Comparison of ENCODE assay signal across 12 cellular contexts in the genomic region with DNA sequence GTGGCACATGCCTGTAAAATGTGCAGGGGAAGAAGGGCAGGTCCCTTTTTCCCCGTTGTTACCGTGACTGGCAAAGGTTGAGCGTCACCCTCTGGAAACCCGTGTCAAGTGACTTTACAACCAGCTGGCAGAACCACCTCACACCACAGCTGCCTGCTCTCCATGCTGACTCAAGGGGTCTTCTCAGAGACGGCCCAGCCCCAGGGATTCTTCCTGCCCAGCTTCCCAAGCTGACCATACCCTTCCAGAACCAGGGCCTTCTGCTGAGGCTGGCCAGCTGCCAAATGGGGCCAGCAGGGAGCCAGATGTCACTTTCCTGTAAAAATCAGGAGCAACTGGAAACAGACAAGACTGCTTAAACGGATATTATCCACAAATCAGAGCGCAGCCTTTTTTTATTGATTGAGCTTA. TPM values are rescaled to one million over a fixed set of nuclear protein-coding genes. Genes with fewer than 3 reads are reported as not detected.
DNase-seq lines count a peak whose midpoint lies in the region; ATAC-seq and TF ChIP-seq lines count a peak whose summit lies in the region.
"Had no signal": no experiment of that assay in that cellular context is flagged by ENCODE, and none has a peak within 500 bp of the region (broad histone marks: within the 10 kb centered on the region; RNA-seq: fewer than 3 reads in every experiment).

No MANE protein-coding gene starts in this region.

- H3K4me2 ChIP-seq in IMR-90 (ENCODE audit: low read depth, low read length), result no peak overlapping the region

- WGBS in IMR-90 (ENCODE audit: extremely low coverage in 2 of 2, insufficient read length in 1 of 2), 2 experiments, result 46% methylated on average over 6 of the region's 7 CpGs; no CpG with 5 or more reads in 1 of the 2 experiments
- 61 to 62% methylated on average over 4 to 5 of the region's 7 CpGs for WGBS in gastroesophageal sphincter (ENCODE audit: low coverage in 1 of 2), 2 donors

- H2AK5ac ChIP-seq in IMR-90 (ENCODE audit: low read depth, low read length), result peak overlapping the region; percentile 33; the same call in 1 of the 2 replicates

- H3K9me3 Mint-ChIP-seq in activated naive CD4-positive, alpha-beta T cell treated with anti-CD3 and anti-CD28 coated beads, Interleukin-2, amount 50 U/mL, for 72 hours, result no peaks in the 10 kb centered on the region
- H3K9me3 Mint-ChIP-seq: activated CD4-positive, alpha-beta memory T cell treated with anti-CD3 and anti-CD28 coated beads for 36 hours had no signal

- dilution Hi-C loops in IMR-90 (cut with HindIII; ENCODE audit: low sequenced_read_pairs, unreplicated experiment), result no loop called here

- H3K9me3 ChIP-seq in IMR-90 (ENCODE audit: control insufficient read depth, insufficient read depth, low read length), result no peaks in the 10 kb centered on the region
- no peaks in the 10 kb centered on the region for H3K9me3 ChIP-seq in gastroesophageal sphincter

- TF ChIP-seq POLR2A in IMR-90 (IDR thresholded peaks at IDR 0.05; ENCODE audit: low read depth, low read length) (no peak), gastroesophageal sphincter (IDR thresholded peaks at IDR 0.05) (no peak)

- H3K14ac ChIP-seq in IMR-90 (replicated peaks; ENCODE audit: low read depth, low read length), result no peak overlapping the region; the same call in 1 of the 2 replicates

- H4K20me1 ChIP-seq in IMR-90 (ENCODE audit: insufficient read depth, low read length), result peaks cover 1% of the 10 kb centered on the region; the same call in 1 of the 2 replicates

- ATAC-seq in IMR-90 (ENCODE audit: low read depth) (no peak), gastroesophageal sphincter (no peak)
- ATAC-seq in activated naive CD4-positive, alpha-beta T cell treated with anti-CD3 and anti-CD28 coated beads, Interleukin-2, amount 50 U/mL, for 72 hours, result no peak

- 0 out of 3 replicates have a peak overlapping the region, but pooled peaks have one; percentile 20 for H2BK15ac ChIP-seq in IMR-90 (ENCODE audit: low read depth, low read length)

- H3K36me3 Mint-ChIP-seq in activated naive CD4-positive, alpha-beta T cell treated with anti-CD3 and anti-CD28 coated beads, Interleukin-2, amount 50 U/mL, for 72 hours, result no peaks in the 10 kb centered on the region
- H3K36me3 Mint-ChIP-seq: activated CD4-positive, alpha-beta memory T cell treated with anti-CD3 and anti-CD28 coated beads for 36 hours had no signal

- BruUV-seq in IMR-90 (replicated peaks; lab: Mats Ljungman, UMichigan), result no TSS peak

- TF ChIP-seq CTCF in IMR-90 (conservative IDR thresholded peaks at IDR 0.05; ENCODE audit: low read depth, low read length) (no peak), gastroesophageal sphincter (IDR thresholded peaks at IDR 0.05) (no peak)

- H4K5ac ChIP-seq in IMR-90 (ENCODE audit: low read depth, low read length), result no peak overlapping the region

- H2AFZ ChIP-seq in IMR-90 (replicated peaks; ENCODE audit: low read length, poor library complexity), result no peak overlapping the region
- H2AFZ ChIP-seq: GM23248 had no signal

- no peak for TF ChIP-seq RAD21 in IMR-90 (IDR thresholded peaks at IDR 0.05; ENCODE audit: low read length)

- intact Hi-C loops in IMR-90 (cut with micrococcal nuclease), result no loop called here

- H2BK20ac ChIP-seq in IMR-90 (ENCODE audit: low read depth, low read length), result no peak overlapping the region

- H3K27ac Mint-ChIP-seq in activated naive CD4-positive, alpha-beta T cell treated with anti-CD3 and anti-CD28 coated beads, Interleukin-2, amount 50 U/mL, for 72 hours, result no peak overlapping the region
- H3K27ac Mint-ChIP-seq: activated CD4-positive, alpha-beta memory T cell treated with anti-CD3 and anti-CD28 coated beads for 36 hours had no signal

- H3K36me3 ChIP-seq in IMR-90 (ENCODE audit: control insufficient read depth, insufficient read depth, low read length) (peaks cover 17% of the 10 kb centered on the region; the same call in 1 of the 2 replicates), gastroesophageal sphincter (peaks cover 0 to 5% of the 10 kb centered on the region in 2 donors)

- H2BK120ac ChIP-seq in IMR-90 (ENCODE audit: low read depth, low read length), result no peak overlapping the region

- H3K4ac ChIP-seq in IMR-90 (ENCODE audit: low read depth, low read length), result peak overlapping the region; percentile 70; the same call in 1 of the 2 replicates

- no peak overlapping the region for H3K56ac ChIP-seq in IMR-90 (ENCODE audit: extremely low read depth, insufficient read depth, low read length)

- H3K9ac ChIP-seq in IMR-90 (ENCODE audit: low read depth, low read length), result peak overlapping the region; percentile 36; the same call in 1 of the 2 replicates
- H3K9ac ChIP-seq: GM23248 had no signal

- peak overlapping the region; percentile 39; the same call in 1 of the 2 replicates for H3K27ac ChIP-seq in IMR-90 (ENCODE audit: insufficient read depth, low read length)
- no peak overlapping the region for H3K27ac ChIP-seq in gastroesophageal sphincter
- H3K27ac ChIP-seq: GM23248 had no signal

- peak overlapping the region; percentile 81 for H2AK9ac ChIP-seq in IMR-90 (replicated peaks; ENCODE audit: low read depth, low read length, poor library complexity)

- peak overlapping the region; percentile 31 for H3K23ac ChIP-seq in IMR-90 (ENCODE audit: low read depth, low read length)

- H3K18ac ChIP-seq in IMR-90 (ENCODE audit: low read depth, low read length), result no peak overlapping the region

- CTCF ChIA-PET in IMR-90 (lab: Yijun Ruan, JAX), result interaction anchor here (0.5 to 0.6 kb wide), 2 partner anchors 55 to 390 kb away, joined by 3 read pairs; no protein-coding TSS in a partner anchor

- DNase-seq in IMR-90, result peak; percentile 60
- DNase-seq in NCI-H510A treated with DMSO at 0.1 percent for 48 hours (lab: John Stamatoyannopoulos, UW), result peak; percentile 72
- DNase-seq in dermis blood vessel endothelial cell, result peak; percentile 43
- DNase-seq in smooth muscle cell of the brain vasculature (ENCODE audit: low read depth, low spot score), result peak; percentile 86
- no peak for DNase-seq in activated naive CD4-positive, alpha-beta T cell treated with anti-CD3 and anti-CD28 coated beads, Interleukin-2, amount 50 U/mL, for 72 hours (ENCODE audit: low spot score in 2 of 2)
- no peak for DNase-seq in NCI-H526 treated with DMSO at 0.1 percent for 48 hours (lab: John Stamatoyannopoulos, UW)
- DNase-seq: activated CD4-positive, alpha-beta memory T cell treated with anti-CD3 and anti-CD28 coated beads for 36 hours; DND-41; GM23248; NCI-H1436; SW 1271 had no signal

- H3K79me1 ChIP-seq in IMR-90 (ENCODE audit: low read depth in 1 of 2, low read length in 2 of 2), result peaks cover 0 to 41% of the 10 kb centered on the region in 2 experiments

- H3K4me3 ChIP-seq in IMR-90 (ENCODE audit: insufficient read depth, low read depth, low read length) (no peak overlapping the region), gastroesophageal sphincter (no peak overlapping the region)
- H3K4me3 ChIP-seq: GM23248 had no signal

- no peak for TF ChIP-seq EP300 in gastroesophageal sphincter (IDR thresholded peaks at IDR 0.05)

- peaks cover 17% of the 10 kb centered on the region for H3K4me1 ChIP-seq in IMR-90 (ENCODE audit: control insufficient read depth, insufficient read depth, low read length)
- H3K4me1 ChIP-seq in gastroesophageal sphincter, result peaks cover 0 to 4% (median under 1%) of the 10 kb centered on the region in 3 donors

- H4K91ac ChIP-seq in IMR-90 (ENCODE audit: insufficient read depth, low read depth, low read length), result 0 out of 2 replicates have a peak overlapping the region, but pooled peaks have one; percentile 20

- in situ Hi-C loops in IMR-90 (cut with MboI; ENCODE audit: low sequenced_read_pairs), result no loop called here

- no peak overlapping the region for H2BK5ac ChIP-seq in IMR-90 (ENCODE audit: low read depth, low read length, poor library complexity, severe bottlenecking)

- peaks cover 25% of the 10 kb centered on the region for H3K9me1 ChIP-seq in IMR-90 (ENCODE audit: insufficient read depth, low read length)

- no peaks in the 10 kb centered on the region for H3K27me3 ChIP-seq in IMR-90 (ENCODE audit: control insufficient read depth, insufficient read depth, low read length)
- no peaks in the 10 kb centered on the region for H3K27me3 ChIP-seq in gastroesophageal sphincter

- POLR2A ChIA-PET in IMR-90 (lab: Charles Lee; ENCODE audit: unreplicated experiment), result no interaction called here

- peak overlapping the region in 1 of 2 experiments; percentile 13; a peak in 1 of 4 replicates for H4K8ac ChIP-seq in IMR-90 (ENCODE audit: low read depth in 2 of 2, low read length in 2 of 2)

TF ChIP-seq in IMR-90, 13 proteins besides CTCF, POLR2A, EP300 and RAD21 (continues in another document):
- TF ChIP-seq CEBPB (IDR thresholded peaks at IDR 0.05; ENCODE audit: low read depth, low read length), result no peak
- TF ChIP-seq ELK1 (IDR thresholded peaks at IDR 0.05; ENCODE audit: borderline replicate concordance, low read depth, low read length), result no peak
- no peak for TF ChIP-seq NFE2L2 (IDR thresholded peaks at IDR 0.05; ENCODE audit: low read depth, low read length)
- no peak for TF ChIP-seq MAFK (IDR thresholded peaks at IDR 0.05; ENCODE audit: low read depth, low read length)
- TF ChIP-seq CHD1 (IDR thresholded peaks at IDR 0.05; ENCODE audit: low read depth, low read length), result no peak
- TF ChIP-seq FOS (IDR thresholded peaks at IDR 0.05; ENCODE audit: low read depth, low read length), result no peak

RNA-seq across cellular contexts. Expression of gene PC, which starts 6.3 kb away (rescaled TPM):
- total RNA-seq in IMR-90 (2012; rRNA removed) (9.7 and 13.6 TPM in 2 replicates), dermis blood vessel endothelial cell (10.2 and 25.3 TPM in 2 replicates), gastroesophageal sphincter (1 to 10 TPM; 4.7 to 7.0 (median 5.6) TPM)
- 15.7 and 20.9 TPM in 2 replicates for polyA plus RNA-seq in IMR-90 (2012; rRNA removed)
- 15.5 and 27.2 TPM in 2 replicates for polyA plus RNA-seq in IMR-90 (2012; cell fraction: cytosol; rRNA removed)
- polyA plus RNA-seq in IMR-90 (2012; cell fraction: nucleus; rRNA removed; ENCODE audit: low replicate concordance), result 65.9 and 77.6 TPM in 2 replicates
- total RNA-seq in activated naive CD4-positive, alpha-beta T cell treated with anti-CD3 and anti-CD28 coated beads, Interleukin-2, amount 50 U/mL, for 72 hours, result 10 to 100 TPM in 1 of 2 donors, 1 to 10 TPM in 1; 4.6 to 11.5 TPM

RNA-seq across cellular contexts. Expression of gene C11orf86, which starts 23.2 kb away (rescaled TPM):
- total RNA-seq in IMR-90 (2012; rRNA removed) (not detected in 2 replicates), dermis blood vessel endothelial cell (not detected in 2 replicates), gastroesophageal sphincter (not detected)
- not detected in 2 replicates for polyA plus RNA-seq in IMR-90 (2012; rRNA removed)
- 0.04 TPM in 1 of 2 replicates, not detected in the other for polyA plus RNA-seq in IMR-90 (2012; cell fraction: cytosol; rRNA removed)
- 0.06 and 0.07 TPM in 2 replicates for polyA plus RNA-seq in IMR-90 (2012; cell fraction: nucleus; rRNA removed; ENCODE audit: low replicate concordance)
- not detected for total RNA-seq in activated naive CD4-positive, alpha-beta T cell treated with anti-CD3 and anti-CD28 coated beads, Interleukin-2, amount 50 U/mL, for 72 hours
- total RNA-seq: activated CD4-positive, alpha-beta memory T cell treated with anti-CD3 and anti-CD28 coated beads for 36 hours; GM23248 had no signal
- polyA plus RNA-seq: GM23248 had no signal

Comparison
In these comparisons a context has a peak if more than half of its experiments do, and no peak if none do; other contexts are left out.
1. DNase-seq: peak in IMR-90 (single experiment), NCI-H510A treated with DMSO at 0.1 percent for 48 hours (single experiment), dermis blood vessel endothelial cell (single experiment) and smooth muscle cell of the brain vasculature (single experiment); none in activated naive CD4-positive, alpha-beta T cell treated with anti-CD3 and anti-CD28 coated beads, Interleukin-2, amount 50 U/mL, for 72 hours (0 of 2) and NCI-H526 treated with DMSO at 0.1 percent for 48 hours (single experiment).